In the genomic region with DNA sequence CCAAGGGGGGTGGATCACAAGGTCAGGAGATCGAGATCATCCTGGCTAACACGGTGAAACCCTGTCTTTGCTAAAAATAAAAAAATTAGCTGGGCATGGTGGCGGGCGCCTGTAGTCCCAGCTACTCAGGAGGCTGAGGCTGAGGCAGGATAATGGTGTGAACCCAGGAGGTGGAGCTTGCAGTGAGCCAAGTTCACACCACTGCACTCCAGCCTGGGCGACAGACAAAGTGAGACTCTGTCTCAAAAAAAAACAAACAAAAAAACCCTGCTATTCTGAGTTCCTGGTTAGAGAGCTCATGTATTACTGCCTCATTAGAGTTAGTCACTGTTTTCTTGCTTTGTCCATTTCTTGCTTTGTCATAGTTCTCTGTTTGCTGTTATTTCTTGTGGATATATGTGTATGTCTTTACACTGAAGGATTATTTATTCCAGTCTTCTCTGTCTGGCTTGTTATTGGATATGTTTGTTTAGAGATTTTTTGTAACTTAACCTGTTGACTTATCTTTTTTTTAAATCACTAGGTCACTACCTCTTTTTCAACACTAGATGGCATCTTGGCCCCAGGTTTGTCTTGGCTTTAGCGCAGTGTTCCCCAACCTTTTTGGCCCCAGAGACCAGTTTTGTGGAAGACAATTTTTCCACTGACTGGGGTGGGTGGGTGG, we compare ENCODE assay signal across 10 cellular contexts. TPM values are rescaled to one million over a fixed set of nuclear protein-coding genes. Genes with fewer than 3 reads are reported as not detected.
DNase-seq lines count a peak whose midpoint lies in the region; ATAC-seq, FAIRE-seq and TF ChIP-seq lines count a peak whose summit lies in the region.
"Had no signal": no experiment of that assay in that cellular context is flagged by ENCODE, and none has a peak within 500 bp of the region (broad histone marks: within the 10 kb centered on the region; RNA-seq: fewer than 3 reads in every experiment).

No MANE protein-coding gene starts in this region.

- no peak overlapping the region for H3K4me3 Mint-ChIP-seq in neural progenitor cell
- no peak overlapping the region for H3K4me3 Mint-ChIP-seq in activated T-cell treated with anti-CD3 and anti-CD28 coated beads, Interleukin-2, amount 50 U/mL, for 24 hours

- peaks cover 80% of the 10 kb centered on the region for H3K79me2 ChIP-seq in neural progenitor cell (ENCODE audit: low read depth)

- WGBS in body of pancreas, 2 donors, result 92 to 97% methylated on average over 6 of the region's 6 CpGs
- WGBS in pancreas, 2 donors, result 95 to 96% methylated on average over 6 of the region's 6 CpGs

- H3K9ac ChIP-seq in neural progenitor cell, result no peak overlapping the region

- H2AFZ ChIP-seq in neural progenitor cell (replicated peaks), result no peak overlapping the region

- no peak overlapping the region for H3K27ac Mint-ChIP-seq in neural progenitor cell
- no peak overlapping the region for H3K27ac Mint-ChIP-seq in activated T-cell treated with anti-CD3 and anti-CD28 coated beads, Interleukin-2, amount 50 U/mL, for 24 hours

- H3K4me1 ChIP-seq in body of pancreas (no peaks in the 10 kb centered on the region), neural progenitor cell (no peaks in the 10 kb centered on the region), pancreas (peaks cover 0 to 4% (median 0%) of the 10 kb centered on the region in 3 donors)

- peaks cover 38% of the 10 kb centered on the region for H3K36me3 Mint-ChIP-seq in neural progenitor cell
- peaks cover 67% of the 10 kb centered on the region for H3K36me3 Mint-ChIP-seq in activated T-cell treated with anti-CD3 and anti-CD28 coated beads, Interleukin-2, amount 50 U/mL, for 24 hours (ENCODE audit: low read depth)

- H3F3A ChIP-seq in neural progenitor cell (ENCODE audit: low read depth), result no peaks in the 10 kb centered on the region

- H3K9me3 Mint-ChIP-seq in neural progenitor cell, result peaks cover 26% of the 10 kb centered on the region
- H3K9me3 Mint-ChIP-seq in activated T-cell treated with anti-CD3 and anti-CD28 coated beads, Interleukin-2, amount 50 U/mL, for 24 hours, result peaks cover 8% of the 10 kb centered on the region

- intact Hi-C loops in body of pancreas (cut with DNase I) (no loop called here), pancreas (cut with DNase I) (no loop called here)

- H3K27me3 ChIP-seq in body of pancreas (no peaks in the 10 kb centered on the region), neural progenitor cell (no peaks in the 10 kb centered on the region), pancreas (no peaks in the 10 kb centered on the region)
- H3K27me3 ChIP-seq: SJSA1 had no signal

- no peak for TF ChIP-seq POLR2A in body of pancreas (IDR thresholded peaks at IDR 0.05)

- H3K4me3 ChIP-seq in body of pancreas (no peak overlapping the region), neural progenitor cell (no peak overlapping the region), pancreas (no peak overlapping the region)
- H3K4me3 ChIP-seq: SJSA1 had no signal

- H3K36me3 ChIP-seq in body of pancreas (replicated peaks in 1 of 2; ENCODE audit: insufficient read depth in 1 of 2, low read depth in 2 of 2) (no peaks in the 10 kb centered on the region), neural progenitor cell (peaks cover 7% of the 10 kb centered on the region), pancreas (no peaks in the 10 kb centered on the region)

- no peaks in the 10 kb centered on the region for H3K27me3 Mint-ChIP-seq in neural progenitor cell (ENCODE audit: insufficient read depth, low read depth)
- H3K27me3 Mint-ChIP-seq in activated T-cell treated with anti-CD3 and anti-CD28 coated beads, Interleukin-2, amount 50 U/mL, for 24 hours, result no peaks in the 10 kb centered on the region

- DNase-seq in NCI-H2227 treated with DMSO at 0.1 percent for 48 hours (lab: John Stamatoyannopoulos, UW) (peak; percentile 2), NCI-H2227 (lab: John Stamatoyannopoulos, UW; ENCODE audit: unreplicated experiment) (no peak), LoVo (ENCODE audit: low spot score) (peak; percentile 46), body of pancreas (no peak), neural progenitor cell (ENCODE audit: low spot score) (no peak), pancreas (no peak)
- DNase-seq in activated T-cell treated with anti-CD3 and anti-CD28 coated beads, Interleukin-2, amount 50 U/mL, for 24 hours, result no peak
- DNase-seq in stimulated activated CD8-positive, alpha-beta memory T cell treated with anti-CD3 and anti-CD28 coated beads, Interleukin-4, amount 100 ng/mL, for 48 hours, result no peak
- DNase-seq: aorta had no signal

- ATAC-seq in body of pancreas (no peak), pancreas (no peak)

- peaks cover 17% of the 10 kb centered on the region for H3K4me1 Mint-ChIP-seq in neural progenitor cell
- H3K4me1 Mint-ChIP-seq in activated T-cell treated with anti-CD3 and anti-CD28 coated beads, Interleukin-2, amount 50 U/mL, for 24 hours (ENCODE audit: low read depth), result peaks cover 21% of the 10 kb centered on the region

- peak in 4 of 7 experiments; percentile 16 to 33 (median 24) for TF ChIP-seq CTCF in body of pancreas (IDR thresholded peaks at IDR 0.05)
- peak; percentile 44 for TF ChIP-seq CTCF in neural progenitor cell (IDR thresholded peaks at IDR 0.05)
- no peak for TF ChIP-seq CTCF in pancreas (IDR thresholded peaks at IDR 0.05)

- H3K4me2 ChIP-seq in neural progenitor cell, result no peak overlapping the region

- H3K27ac ChIP-seq in body of pancreas, result no peak overlapping the region
- no peak overlapping the region for H3K27ac ChIP-seq in neural progenitor cell
- no peak overlapping the region for H3K27ac ChIP-seq in pancreas
- H3K27ac ChIP-seq: SJSA1 had no signal

- peaks cover 15% of the 10 kb centered on the region for H4K20me1 ChIP-seq in neural progenitor cell (ENCODE audit: low read depth)

- no peaks in the 10 kb centered on the region for H3K9me3 ChIP-seq in body of pancreas
- peaks cover 17% of the 10 kb centered on the region for H3K9me3 ChIP-seq in neural progenitor cell (ENCODE audit: low read depth)
- peaks cover 0 to 3% (median 0%) of the 10 kb centered on the region in 4 donors for H3K9me3 ChIP-seq in pancreas

- no peak for FAIRE-seq in pancreas (lab: Jason Lieb, UNC)

RNA-seq across cellular contexts. Expression of gene TTLL4, which starts 17.0 kb away (rescaled TPM):
- total RNA-seq in body of pancreas (10 to 100 TPM in 1 of 2 donors, 1 to 10 TPM in 1; 9.1 to 31.3 TPM), neural progenitor cell (ENCODE audit: low replicate concordance) (39.8 and 41.0 TPM in 2 replicates), pancreas (10 to 100 TPM; 12.0 to 25.3 (median 13.6) TPM)
- polyA plus RNA-seq in pancreas, result 10 to 100 TPM; 23.7 to 23.9 TPM

RNA-seq across cellular contexts. Expression of gene CYP27A1, which starts 54.3 kb away (rescaled TPM):
- total RNA-seq in body of pancreas (1 to 10 TPM; 9.3 to 9.9 TPM), neural progenitor cell (ENCODE audit: low replicate concordance) (0.11 and 0.43 TPM in 2 replicates), pancreas (10 to 100 TPM in 1 of 6 donors, 1 to 10 TPM in 5; 3.1 to 21.6 (median 4.0) TPM)
- polyA plus RNA-seq in pancreas, result 1 to 10 TPM; 6.1 to 9.9 TPM

RNA-seq across cellular contexts. Expression of gene STK36, which starts 55.7 kb away (rescaled TPM):
- total RNA-seq in body of pancreas, result 10 to 100 TPM; 35.0 to 57.4 TPM
- total RNA-seq in neural progenitor cell (ENCODE audit: low replicate concordance), result 51.6 and 61.4 TPM in 2 replicates
- 10 to 100 TPM in 5 of 6 donors, 1 to 10 TPM in 1; 8.3 to 40.8 (median 18.1) TPM for total RNA-seq in pancreas
- polyA plus RNA-seq in pancreas, result 10 to 100 TPM; 54.0 TPM

RNA-seq across cellular contexts. Expression of gene RNF25, which starts 55.8 kb away (rescaled TPM):
- total RNA-seq in body of pancreas, result 10 to 100 TPM in 1 of 2 donors, 1 to 10 TPM in 1; 3.0 to 14.8 TPM
- 9.6 and 18.5 TPM in 2 replicates for total RNA-seq in neural progenitor cell (ENCODE audit: low replicate concordance)
- total RNA-seq in pancreas, result 10 to 100 TPM in 2 of 6 donors, 1 to 10 TPM in 4; 4.5 to 10.2 (median 7.9) TPM
- 10 to 100 TPM; 18.1 to 28.8 TPM for polyA plus RNA-seq in pancreas

Comparison
In these comparisons a context has a peak if more than half of its experiments do, and no peak if none do; other contexts are left out.
1. DNase-seq: peak in NCI-H2227 treated with DMSO at 0.1 percent for 48 hours (single experiment) and LoVo (single experiment); none in NCI-H2227 (single experiment), body of pancreas (0 of 4), neural progenitor cell (single experiment), activated T-cell treated with anti-CD3 and anti-CD28 coated beads, Interleukin-2, amount 50 U/mL, for 24 hours (single experiment), pancreas (0 of 6) and stimulated activated CD8-positive, alpha-beta memory T cell treated with anti-CD3 and anti-CD28 coated beads, Interleukin-4, amount 100 ng/mL, for 48 hours (single experiment).
2. CTCF ChIP-seq: peak in body of pancreas (4 of 7) and neural progenitor cell (single experiment); none in pancreas (0 of 4).